Comparison of ENCODE assay signal across 8 cellular contexts in the genomic region with DNA sequence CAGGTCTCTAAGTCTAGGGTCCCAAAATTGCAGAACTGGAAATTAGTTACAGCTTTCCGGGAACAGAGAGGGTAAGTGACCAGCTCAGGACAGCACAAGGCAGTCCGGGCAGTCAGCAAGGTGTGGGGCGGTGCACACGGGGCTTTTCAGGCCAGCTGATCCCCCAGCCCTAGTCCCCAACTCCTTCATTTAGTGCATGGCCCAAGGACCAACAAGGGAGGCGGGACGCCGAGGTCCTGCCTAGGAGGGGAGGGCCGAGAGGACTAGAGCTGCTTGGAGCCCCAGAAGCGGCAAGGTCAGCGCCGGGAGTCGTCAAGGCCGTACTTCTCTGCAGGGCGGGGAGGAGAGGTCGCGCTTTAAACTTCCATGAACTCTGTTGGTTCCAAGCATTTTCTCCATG. TPM values are rescaled to one million over a fixed set of nuclear protein-coding genes. Genes with fewer than 3 reads are reported as not detected.
DNase-seq lines count a peak whose midpoint lies in the region; ATAC-seq and TF ChIP-seq lines count a peak whose summit lies in the region.

No MANE protein-coding gene starts in this region.

- H3K9me3 Mint-ChIP-seq in activated CD8-positive, alpha-beta T cell treated with anti-CD3 and anti-CD28 coated beads, Interleukin-2, amount 10 ng/mL, durations not matched to agents 7 days and 5 days (ENCODE audit: insufficient read depth): no peaks in the 10 kb centered on the region

- peaks cover 49% of the 10 kb centered on the region for H3K27me3 ChIP-seq in HUES48 (ENCODE audit: control insufficient read depth, insufficient read depth, low read length)
- no peaks in the 10 kb centered on the region for H3K27me3 ChIP-seq in right cardiac atrium (ENCODE audit: control insufficient read depth, insufficient read depth)
- H3K27me3 ChIP-seq in gastrocnemius medialis: no peaks in the 10 kb centered on the region

- no peak for DNase-seq in activated CD8-positive, alpha-beta T cell treated with anti-CD3 and anti-CD28 coated beads, Interleukin-2, amount 10 ng/mL, durations not matched to agents 7 days and 5 days
- DNase-seq in right cardiac atrium (peak; percentile 29 to 73 (median 67)), gastrocnemius medialis (no peak), EL (no peak), NCI-H1048 (lab: John Stamatoyannopoulos, UW) (no peak), GDM1 (lab: John Stamatoyannopoulos, UW) (no peak)

- POLR2A ChIA-PET in activated CD8-positive, alpha-beta T cell treated with anti-CD3 and anti-CD28 coated beads, Interleukin-2, amount 10 ng/mL, durations not matched to agents 7 days and 5 days (lab: Charles Lee): no interaction called here

- intact Hi-C loops in right cardiac atrium (cut with DNase I): no loop called here
- intact Hi-C loops in gastrocnemius medialis (cut with DNase I; ENCODE audit: low total_unique reads): loop anchor here (2.0 to 5.0 kb wide), 2 partner anchors 48 to 65 kb away; no protein-coding TSS in a partner anchor

- H3K4me1 ChIP-seq in HUES48 (ENCODE audit: control insufficient read depth, insufficient read depth, low read length) (peaks cover 20% of the 10 kb centered on the region; the same call in 1 of the 2 replicates), right cardiac atrium (ENCODE audit: control insufficient read depth, insufficient read depth, low read length) (peaks cover 3% of the 10 kb centered on the region), gastrocnemius medialis (peaks cover 24 to 27% of the 10 kb centered on the region in 2 donors)

- no peaks in the 10 kb centered on the region for H3K9me3 ChIP-seq in HUES48 (ENCODE audit: control insufficient read depth, insufficient read depth, low read length)
- H3K9me3 ChIP-seq in right cardiac atrium (ENCODE audit: control insufficient read depth, low read length): no peaks in the 10 kb centered on the region
- H3K9me3 ChIP-seq in gastrocnemius medialis: no peaks in the 10 kb centered on the region

- H3K27ac Mint-ChIP-seq in activated CD8-positive, alpha-beta T cell treated with anti-CD3 and anti-CD28 coated beads, Interleukin-2, amount 10 ng/mL, durations not matched to agents 7 days and 5 days: peak overlapping the region; percentile 90

- no peak overlapping the region for H3K27ac ChIP-seq in HUES48 (ENCODE audit: low read depth, low read length)
- H3K27ac ChIP-seq in right cardiac atrium (ENCODE audit: low read length): no peak overlapping the region
- peak overlapping the region; percentile 96 to 97 (median 96) for H3K27ac ChIP-seq in gastrocnemius medialis

- H3K27me3 Mint-ChIP-seq in activated CD8-positive, alpha-beta T cell treated with anti-CD3 and anti-CD28 coated beads, Interleukin-2, amount 10 ng/mL, durations not matched to agents 7 days and 5 days (ENCODE audit: low read depth): peaks cover 4% of the 10 kb centered on the region

- no peak for ATAC-seq in activated CD8-positive, alpha-beta T cell treated with anti-CD3 and anti-CD28 coated beads, Interleukin-2, amount 10 ng/mL, durations not matched to agents 7 days and 5 days
- no peak for ATAC-seq in right cardiac atrium
- ATAC-seq in gastrocnemius medialis: no peak
- ATAC-seq in HG03135 (IDR thresholded peaks at IDR 0.05; ENCODE audit: unreplicated experiment): no peak

- H3K36me3 ChIP-seq in HUES48 (ENCODE audit: control insufficient read depth, insufficient read depth, low read length): no peaks in the 10 kb centered on the region
- no peaks in the 10 kb centered on the region for H3K36me3 ChIP-seq in gastrocnemius medialis

- TF ChIP-seq POLR2A in gastrocnemius medialis (IDR thresholded peaks at IDR 0.05): no peak

- WGBS in right cardiac atrium: 27% methylated on average over 16 of the region's 16 CpGs

- no peak overlapping the region for H3K9ac ChIP-seq in HUES48 (ENCODE audit: low read depth, low read length)

- in situ Hi-C loops in gastrocnemius medialis (cut with MboI; ENCODE audit: low sequenced_read_pairs in 4 of 4): no loop called here

- peak overlapping the region; percentile 87 for H3K4me3 Mint-ChIP-seq in activated CD8-positive, alpha-beta T cell treated with anti-CD3 and anti-CD28 coated beads, Interleukin-2, amount 10 ng/mL, durations not matched to agents 7 days and 5 days

- CTCF ChIA-PET in activated CD8-positive, alpha-beta T cell treated with anti-CD3 and anti-CD28 coated beads, Interleukin-2, amount 10 ng/mL, durations not matched to agents 7 days and 5 days (lab: Charles Lee): interaction anchor here (1.2 to 2.3 kb wide), 3 partner anchors 22 to 65 kb away, joined by 3 to 10 read pairs (median 3); no protein-coding TSS in a partner anchor

- peaks cover 6% of the 10 kb centered on the region for H3K36me3 Mint-ChIP-seq in activated CD8-positive, alpha-beta T cell treated with anti-CD3 and anti-CD28 coated beads, Interleukin-2, amount 10 ng/mL, durations not matched to agents 7 days and 5 days (ENCODE audit: low read depth)

- peak overlapping the region; percentile 80 for H3K4me3 ChIP-seq in HUES48 (ENCODE audit: low read depth, low read length)
- H3K4me3 ChIP-seq in right cardiac atrium (ENCODE audit: low read length): no peak overlapping the region
- H3K4me3 ChIP-seq in gastrocnemius medialis: peak overlapping the region; percentile 68 to 94 (median 91)

- H3K4me1 Mint-ChIP-seq in activated CD8-positive, alpha-beta T cell treated with anti-CD3 and anti-CD28 coated beads, Interleukin-2, amount 10 ng/mL, durations not matched to agents 7 days and 5 days (ENCODE audit: low read depth): peaks cover 33% of the 10 kb centered on the region

- no peak for TF ChIP-seq CTCF in gastrocnemius medialis (IDR thresholded peaks at IDR 0.05 in 4 of 5, conservative IDR thresholded peaks at IDR 0.05 in 1 of 5)

RNA-seq across cellular contexts. Expression of gene PDE8A, which starts 2.0 kb away (rescaled TPM):
- 10 to 100 TPM; 12.6 to 12.8 TPM for total RNA-seq in activated CD8-positive, alpha-beta T cell treated with anti-CD3 and anti-CD28 coated beads, Interleukin-2, amount 10 ng/mL, durations not matched to agents 7 days and 5 days
- total RNA-seq in right cardiac atrium (10 to 100 TPM; 17.1 to 24.7 (median 19.6) TPM), gastrocnemius medialis (10 to 100 TPM in 3 of 4 donors, 1 to 10 TPM in 1; 6.3 to 20.6 (median 13.9) TPM)
- 11.5 TPM for polyA plus RNA-seq in right cardiac atrium

Comparison
In these comparisons a context has a peak if more than half of its experiments do, and no peak if none do; other contexts are left out.
1. H3K27ac ChIP-seq: peak in gastrocnemius medialis (4 of 4); none in HUES48 (single experiment) and right cardiac atrium (single experiment).
2. DNase-seq: peak in right cardiac atrium (3 of 3); none in activated CD8-positive, alpha-beta T cell treated with anti-CD3 and anti-CD28 coated beads, Interleukin-2, amount 10 ng/mL, durations not matched to agents 7 days and 5 days (single experiment), gastrocnemius medialis (0 of 2), EL (single experiment), NCI-H1048 (single experiment) and GDM1 (single experiment).